Comparison of ENCODE assay signal across 1 cellular context in genomic region chr11:67391304-67392181, GRCh38.
A peak's percentile ranks its signal among the peaks of the same experiment; 100 is the strongest.
TF ChIP-seq lines count a peak whose summit lies in the region.

TSS of gene RAD9A (plus strand) at chr11:67391986. CDS start at chr11:67392045, 59 bp downstream.

TF ChIP-seq in K562, 482 proteins besides CTCF, POLR2A, EP300 and RAD21 (continued from another document and continues in another):
- no peak for TF ChIP-seq PATZ1 (CRISPR knock-in tag; IDR thresholded peaks at IDR 0.05; ENCODE audit: borderline replicate concordance)
- peak; percentile 90; the same call in 1 of the 2 replicates for TF ChIP-seq EP400 (IDR thresholded peaks at IDR 0.05)
- TF ChIP-seq HNRNPH1 (optimal IDR thresholded peaks at IDR 0.05; ENCODE audit: low read depth, low read length) = no peak
- TF ChIP-seq, protein P1, sequence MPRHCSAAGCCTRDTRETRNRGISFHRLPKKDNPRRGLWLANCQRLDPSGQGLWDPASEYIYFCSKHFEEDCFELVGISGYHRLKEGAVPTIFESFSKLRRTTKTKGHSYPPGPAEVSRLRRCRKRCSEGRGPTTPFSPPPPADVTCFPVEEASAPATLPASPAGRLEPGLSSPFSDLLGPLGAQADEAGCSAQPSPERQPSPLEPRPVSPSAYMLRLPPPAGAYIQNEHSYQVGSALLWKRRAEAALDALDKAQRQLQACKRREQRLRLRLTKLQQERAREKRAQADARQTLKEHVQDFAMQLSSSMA (CRISPR knock-in tag; IDR thresholded peaks at IDR 0.05) = no peak
- TF ChIP-seq ZKSCAN3 (CRISPR knock-in tag; IDR thresholded peaks at IDR 0.05) = no peak
- TF ChIP-seq THRA (IDR thresholded peaks at IDR 0.05) = no peak
- peak; percentile 80 for TF ChIP-seq ZNF431 (CRISPR knock-in tag; IDR thresholded peaks at IDR 0.05)
- peak; percentile 60 for TF ChIP-seq CREB1 (IDR thresholded peaks at IDR 0.05)
- peak; percentile 75 for TF ChIP-seq CREB1 (CRISPR knock-in tag; IDR thresholded peaks at IDR 0.05)
- no peak for TF ChIP-seq ZNF507 (tag; conservative IDR thresholded peaks at IDR 0.05)
- TF ChIP-seq E2F8 (IDR thresholded peaks at IDR 0.05; ENCODE audit: low read depth, partially characterized antibody) = peak; percentile 94
- TF ChIP-seq OTX1 (CRISPR knock-in tag; IDR thresholded peaks at IDR 0.05) = no peak
- peak; percentile 55 for TF ChIP-seq ATF3 (IDR thresholded peaks at IDR 0.05)
- TF ChIP-seq ATF3 (CRISPR knock-in tag; conservative IDR thresholded peaks at IDR 0.05) = peak; percentile 86
- TF ChIP-seq TBP (optimal IDR thresholded peaks at IDR 0.05; ENCODE audit: low read depth, low read length) = peak; percentile 34
- TF ChIP-seq PYGO2 (tag; IDR thresholded peaks at IDR 0.05) = 0 out of 2 replicates have a peak, but pooled peaks have one; percentile 7
- peak; percentile 66 for TF ChIP-seq HCFC1 (IDR thresholded peaks at IDR 0.05; ENCODE audit: low read depth, low read length)
- TF ChIP-seq, protein P2, sequence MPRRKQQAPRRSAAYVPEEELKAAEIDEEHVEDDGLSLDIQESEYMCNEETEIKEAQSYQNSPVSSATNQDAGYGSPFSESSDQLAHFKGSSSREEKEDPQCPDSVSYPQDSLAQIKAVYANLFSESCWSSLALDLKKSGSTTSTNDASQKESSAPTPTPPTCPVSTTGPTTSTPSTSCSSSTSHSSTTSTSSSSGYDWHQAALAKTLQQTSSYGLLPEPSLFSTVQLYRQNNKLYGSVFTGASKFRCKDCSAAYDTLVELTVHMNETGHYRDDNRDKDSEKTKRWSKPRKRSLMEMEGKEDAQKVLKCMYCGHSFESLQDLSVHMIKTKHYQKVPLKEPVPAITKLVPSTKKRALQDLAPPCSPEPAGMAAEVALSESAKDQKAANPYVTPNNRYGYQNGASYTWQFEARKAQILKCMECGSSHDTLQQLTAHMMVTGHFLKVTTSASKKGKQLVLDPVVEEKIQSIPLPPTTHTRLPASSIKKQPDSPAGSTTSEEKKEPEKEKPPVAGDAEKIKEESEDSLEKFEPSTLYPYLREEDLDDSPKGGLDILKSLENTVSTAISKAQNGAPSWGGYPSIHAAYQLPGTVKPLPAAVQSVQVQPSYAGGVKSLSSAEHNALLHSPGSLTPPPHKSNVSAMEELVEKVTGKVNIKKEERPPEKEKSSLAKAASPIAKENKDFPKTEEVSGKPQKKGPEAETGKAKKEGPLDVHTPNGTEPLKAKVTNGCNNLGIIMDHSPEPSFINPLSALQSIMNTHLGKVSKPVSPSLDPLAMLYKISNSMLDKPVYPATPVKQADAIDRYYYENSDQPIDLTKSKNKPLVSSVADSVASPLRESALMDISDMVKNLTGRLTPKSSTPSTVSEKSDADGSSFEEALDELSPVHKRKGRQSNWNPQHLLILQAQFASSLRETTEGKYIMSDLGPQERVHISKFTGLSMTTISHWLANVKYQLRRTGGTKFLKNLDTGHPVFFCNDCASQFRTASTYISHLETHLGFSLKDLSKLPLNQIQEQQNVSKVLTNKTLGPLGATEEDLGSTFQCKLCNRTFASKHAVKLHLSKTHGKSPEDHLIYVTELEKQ (CRISPR knock-in tag; IDR thresholded peaks at IDR 0.05) = no peak
- peak; percentile 46; the same call in 1 of the 2 replicates for TF ChIP-seq HES1 (IDR thresholded peaks at IDR 0.05; ENCODE audit: low read depth)
- TF ChIP-seq, protein P3, sequence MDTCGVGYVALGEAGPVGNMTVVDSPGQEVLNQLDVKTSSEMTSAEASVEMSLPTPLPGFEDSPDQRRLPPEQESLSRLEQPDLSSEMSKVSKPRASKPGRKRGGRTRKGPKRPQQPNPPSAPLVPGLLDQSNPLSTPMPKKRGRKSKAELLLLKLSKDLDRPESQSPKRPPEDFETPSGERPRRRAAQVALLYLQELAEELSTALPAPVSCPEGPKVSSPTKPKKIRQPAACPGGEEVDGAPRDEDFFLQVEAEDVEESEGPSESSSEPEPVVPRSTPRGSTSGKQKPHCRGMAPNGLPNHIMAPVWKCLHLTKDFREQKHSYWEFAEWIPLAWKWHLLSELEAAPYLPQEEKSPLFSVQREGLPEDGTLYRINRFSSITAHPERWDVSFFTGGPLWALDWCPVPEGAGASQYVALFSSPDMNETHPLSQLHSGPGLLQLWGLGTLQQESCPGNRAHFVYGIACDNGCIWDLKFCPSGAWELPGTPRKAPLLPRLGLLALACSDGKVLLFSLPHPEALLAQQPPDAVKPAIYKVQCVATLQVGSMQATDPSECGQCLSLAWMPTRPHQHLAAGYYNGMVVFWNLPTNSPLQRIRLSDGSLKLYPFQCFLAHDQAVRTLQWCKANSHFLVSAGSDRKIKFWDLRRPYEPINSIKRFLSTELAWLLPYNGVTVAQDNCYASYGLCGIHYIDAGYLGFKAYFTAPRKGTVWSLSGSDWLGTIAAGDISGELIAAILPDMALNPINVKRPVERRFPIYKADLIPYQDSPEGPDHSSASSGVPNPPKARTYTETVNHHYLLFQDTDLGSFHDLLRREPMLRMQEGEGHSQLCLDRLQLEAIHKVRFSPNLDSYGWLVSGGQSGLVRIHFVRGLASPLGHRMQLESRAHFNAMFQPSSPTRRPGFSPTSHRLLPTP (IDR thresholded peaks at IDR 0.05; ENCODE audit: borderline replicate concordance, extremely low read depth, insufficient read length) = no peak
- TF ChIP-seq NKRF (IDR thresholded peaks at IDR 0.05; ENCODE audit: borderline replicate concordance) = peak; percentile 98
- no peak for TF ChIP-seq NR2F6 (CRISPR knock-in tag; IDR thresholded peaks at IDR 0.05)
- TF ChIP-seq SP1 (CRISPR knock-in tag; IDR thresholded peaks at IDR 0.05) = peak; percentile 83
- TF ChIP-seq MXI1 (IDR thresholded peaks at IDR 0.05; ENCODE audit: low read depth, low read length) = peak; percentile 56; the same call in 1 of the 2 replicates
- TF ChIP-seq XRCC5 (IDR thresholded peaks at IDR 0.05; ENCODE audit: low read depth, low read length) = 0 out of 2 replicates have a peak, but pooled peaks have one; percentile 42
- TF ChIP-seq CBFA2T3 (IDR thresholded peaks at IDR 0.05) = peak; percentile 30; the same call in 1 of the 2 replicates
- TF ChIP-seq ZC3H11A (IDR thresholded peaks at IDR 0.05; ENCODE audit: low read depth, low read length) = no peak
- peak; percentile 63; the same call in 1 of the 2 replicates for TF ChIP-seq MBD2 (IDR thresholded peaks at IDR 0.05; ENCODE audit: borderline replicate concordance, low read depth)
- TF ChIP-seq HDAC6 (IDR thresholded peaks at IDR 0.05; ENCODE audit: low read depth, low read length) = no peak
- TF ChIP-seq ZFP36 (IDR thresholded peaks at IDR 0.05; ENCODE audit: low read depth, low read length, partially characterized antibody) = no peak
- TF ChIP-seq, protein P4, sequence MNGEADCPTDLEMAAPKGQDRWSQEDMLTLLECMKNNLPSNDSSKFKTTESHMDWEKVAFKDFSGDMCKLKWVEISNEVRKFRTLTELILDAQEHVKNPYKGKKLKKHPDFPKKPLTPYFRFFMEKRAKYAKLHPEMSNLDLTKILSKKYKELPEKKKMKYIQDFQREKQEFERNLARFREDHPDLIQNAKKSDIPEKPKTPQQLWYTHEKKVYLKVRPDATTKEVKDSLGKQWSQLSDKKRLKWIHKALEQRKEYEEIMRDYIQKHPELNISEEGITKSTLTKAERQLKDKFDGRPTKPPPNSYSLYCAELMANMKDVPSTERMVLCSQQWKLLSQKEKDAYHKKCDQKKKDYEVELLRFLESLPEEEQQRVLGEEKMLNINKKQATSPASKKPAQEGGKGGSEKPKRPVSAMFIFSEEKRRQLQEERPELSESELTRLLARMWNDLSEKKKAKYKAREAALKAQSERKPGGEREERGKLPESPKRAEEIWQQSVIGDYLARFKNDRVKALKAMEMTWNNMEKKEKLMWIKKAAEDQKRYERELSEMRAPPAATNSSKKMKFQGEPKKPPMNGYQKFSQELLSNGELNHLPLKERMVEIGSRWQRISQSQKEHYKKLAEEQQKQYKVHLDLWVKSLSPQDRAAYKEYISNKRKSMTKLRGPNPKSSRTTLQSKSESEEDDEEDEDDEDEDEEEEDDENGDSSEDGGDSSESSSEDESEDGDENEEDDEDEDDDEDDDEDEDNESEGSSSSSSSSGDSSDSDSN (IDR thresholded peaks at IDR 0.05; ENCODE audit: borderline replicate concordance in 1 of 2, low read depth in 2 of 2, low read length in 2 of 2) = 0 out of 4 replicates have a peak, but pooled peaks of 1 of the 2 experiments have one; percentile 34
- TF ChIP-seq, protein P5, sequence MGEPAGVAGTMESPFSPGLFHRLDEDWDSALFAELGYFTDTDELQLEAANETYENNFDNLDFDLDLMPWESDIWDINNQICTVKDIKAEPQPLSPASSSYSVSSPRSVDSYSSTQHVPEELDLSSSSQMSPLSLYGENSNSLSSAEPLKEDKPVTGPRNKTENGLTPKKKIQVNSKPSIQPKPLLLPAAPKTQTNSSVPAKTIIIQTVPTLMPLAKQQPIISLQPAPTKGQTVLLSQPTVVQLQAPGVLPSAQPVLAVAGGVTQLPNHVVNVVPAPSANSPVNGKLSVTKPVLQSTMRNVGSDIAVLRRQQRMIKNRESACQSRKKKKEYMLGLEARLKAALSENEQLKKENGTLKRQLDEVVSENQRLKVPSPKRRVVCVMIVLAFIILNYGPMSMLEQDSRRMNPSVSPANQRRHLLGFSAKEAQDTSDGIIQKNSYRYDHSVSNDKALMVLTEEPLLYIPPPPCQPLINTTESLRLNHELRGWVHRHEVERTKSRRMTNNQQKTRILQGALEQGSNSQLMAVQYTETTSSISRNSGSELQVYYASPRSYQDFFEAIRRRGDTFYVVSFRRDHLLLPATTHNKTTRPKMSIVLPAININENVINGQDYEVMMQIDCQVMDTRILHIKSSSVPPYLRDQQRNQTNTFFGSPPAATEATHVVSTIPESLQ (CRISPR knock-in tag; IDR thresholded peaks at IDR 0.05) = peak; percentile 96; the same call in 1 of the 2 replicates
- TF ChIP-seq TBL1XR1 (IDR thresholded peaks at IDR 0.05; ENCODE audit: low read length in 2 of 2) = no peak
- TF ChIP-seq POLR2AphosphoS5 (IDR thresholded peaks at IDR 0.05; ENCODE audit: control insufficient read depth, insufficient read depth, low read depth, low read length) = no peak
- peak; percentile 12; the same call in 1 of the 2 replicates for TF ChIP-seq MYNN (IDR thresholded peaks at IDR 0.05)
- no peak for TF ChIP-seq MYNN (CRISPR knock-in tag; IDR thresholded peaks at IDR 0.05)
